25 cellular contexts compared by ENCODE assay signal in the genomic region with DNA sequence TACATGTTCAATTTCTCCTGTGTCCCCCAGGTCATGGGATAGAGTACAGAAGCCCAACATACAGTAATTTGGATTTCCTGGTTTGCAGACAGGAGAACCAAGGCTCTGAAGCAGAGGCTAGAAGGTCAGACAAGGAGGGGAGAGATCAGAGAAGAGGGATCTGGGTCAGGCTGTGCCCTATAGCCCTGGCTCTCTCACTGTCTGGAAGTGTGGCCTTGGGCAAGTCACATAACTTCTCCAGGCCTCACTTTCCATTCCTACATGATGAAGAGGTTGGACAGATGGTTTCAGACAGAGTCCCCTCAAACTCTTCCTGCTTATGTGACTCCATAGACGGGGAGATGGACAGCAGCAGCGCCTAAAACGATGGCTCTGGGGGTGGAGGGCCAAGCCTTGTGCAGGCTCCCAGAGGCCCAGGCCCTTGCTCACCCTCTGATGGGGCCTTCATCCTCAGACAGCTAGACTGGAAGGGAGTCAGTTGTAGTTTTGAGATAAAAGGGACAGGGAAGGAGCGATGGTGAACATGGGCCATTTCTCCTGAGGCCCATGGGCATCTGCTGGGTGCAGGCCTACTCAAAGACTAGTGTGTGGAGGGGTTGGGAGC. TPM values are rescaled to one million over a fixed set of nuclear protein-coding genes. Genes with fewer than 3 reads are reported as not detected.
A peak's percentile ranks its signal among the peaks of the same experiment; 100 is the strongest.
DNase-seq lines count a peak whose midpoint lies in the region; ATAC-seq and TF ChIP-seq lines count a peak whose summit lies in the region.
"Had no signal": no experiment of that assay in that cellular context is flagged by ENCODE, and none has a peak within 500 bp of the region (broad histone marks: within the 10 kb centered on the region; RNA-seq: fewer than 3 reads in every experiment).

No MANE protein-coding gene starts in this region.

- no peaks in the 10 kb centered on the region for H3K9me3 Mint-ChIP-seq in activated naive CD8-positive, alpha-beta T cell (ENCODE audit: low read depth)
- no peaks in the 10 kb centered on the region for H3K9me3 Mint-ChIP-seq in activated naive CD8-positive, alpha-beta T cell treated with anti-CD3 and anti-CD28 coated beads, Interleukin-2, amount 50 U/mL, for 24 hours
- no peaks in the 10 kb centered on the region for H3K9me3 Mint-ChIP-seq in activated T-helper 17 cell treated with anti-CD3 and anti-CD28 coated beads, Interleukin-2, amount 50 U/mL, for 72 hours
- H3K9me3 Mint-ChIP-seq in nephron progenitor cell, result no peaks in the 10 kb centered on the region
- H3K9me3 Mint-ChIP-seq: mesothelial cell of epicardium; naive thymus-derived CD8-positive, alpha-beta T cell had no signal

- no peaks in the 10 kb centered on the region for H3K36me3 Mint-ChIP-seq in activated naive CD8-positive, alpha-beta T cell
- H3K36me3 Mint-ChIP-seq in activated naive CD8-positive, alpha-beta T cell treated with anti-CD3 and anti-CD28 coated beads, Interleukin-2, amount 50 U/mL, for 24 hours (ENCODE audit: low read depth), result no peaks in the 10 kb centered on the region
- H3K36me3 Mint-ChIP-seq in activated T-helper 17 cell treated with anti-CD3 and anti-CD28 coated beads, Interleukin-2, amount 50 U/mL, for 72 hours (ENCODE audit: low read depth), result no peaks in the 10 kb centered on the region
- H3K36me3 Mint-ChIP-seq in nephron progenitor cell (ENCODE audit: low read depth), result peaks cover 4% of the 10 kb centered on the region
- H3K36me3 Mint-ChIP-seq: mesothelial cell of epicardium had no signal

- TF ChIP-seq CTCF in nephron progenitor cell (IDR thresholded peaks at IDR 0.05), result no peak

- H3K27ac ChIP-seq in caudate nucleus (ENCODE audit: low read depth, low read length), result no peak overlapping the region
- H3K27ac ChIP-seq: A549, PC-9, testis had no signal

- ATAC-seq in activated naive CD8-positive, alpha-beta T cell treated with anti-CD3 and anti-CD28 coated beads, Interleukin-2, amount 50 U/mL, for 24 hours, result no peak
- no peak for ATAC-seq in activated T-helper 17 cell treated with anti-CD3 and anti-CD28 coated beads, Interleukin-2, amount 50 U/mL, for 72 hours (replicated peaks)
- ATAC-seq in activated CD4-positive, CD25-positive, alpha-beta regulatory T cell treated with anti-CD3 and anti-CD28 coated beads, Interleukin-2, amount 50 U/mL, for 24 hours, result no peak
- ATAC-seq: A549; naive thymus-derived CD8-positive, alpha-beta T cell; sciatic nerve had no signal

- peaks cover 5% of the 10 kb centered on the region for H3K27me3 Mint-ChIP-seq in activated naive CD8-positive, alpha-beta T cell
- H3K27me3 Mint-ChIP-seq in activated naive CD8-positive, alpha-beta T cell treated with anti-CD3 and anti-CD28 coated beads, Interleukin-2, amount 50 U/mL, for 24 hours, result peaks cover 7% of the 10 kb centered on the region
- no peaks in the 10 kb centered on the region for H3K27me3 Mint-ChIP-seq in activated T-helper 17 cell treated with anti-CD3 and anti-CD28 coated beads, Interleukin-2, amount 50 U/mL, for 72 hours
- peaks cover 5% of the 10 kb centered on the region for H3K27me3 Mint-ChIP-seq in nephron progenitor cell (ENCODE audit: low read depth, poor library complexity)

- peaks cover 28% of the 10 kb centered on the region for H3K4me1 Mint-ChIP-seq in activated naive CD8-positive, alpha-beta T cell (ENCODE audit: low read depth)
- peaks cover 19% of the 10 kb centered on the region for H3K4me1 Mint-ChIP-seq in activated naive CD8-positive, alpha-beta T cell treated with anti-CD3 and anti-CD28 coated beads, Interleukin-2, amount 50 U/mL, for 24 hours
- peaks cover 17% of the 10 kb centered on the region for H3K4me1 Mint-ChIP-seq in activated T-helper 17 cell treated with anti-CD3 and anti-CD28 coated beads, Interleukin-2, amount 50 U/mL, for 72 hours
- peaks cover 59% of the 10 kb centered on the region for H3K4me1 Mint-ChIP-seq in nephron progenitor cell

- DNase-seq in activated naive CD8-positive, alpha-beta T cell treated with anti-CD3 and anti-CD28 coated beads, Interleukin-2, amount 50 U/mL, for 24 hours, result no peak
- DNase-seq in nephron progenitor cell (no peak), caudate nucleus (lab: John Stamatoyannopoulos, UW) (no peak), cerebellum (ENCODE audit: low spot score) (no peak)
- no peak for DNase-seq in activated CD4-positive, CD25-positive, alpha-beta regulatory T cell (lab: John Stamatoyannopoulos, UW)
- DNase-seq: activated CD4-positive, alpha-beta T cell treated with anti-CD3 and anti-CD28 coated beads, Interleukin-2, amount 50 U/mL, for 48 hours; AML-193; DMS79; HCEC 1CT; naive thymus-derived CD8-positive, alpha-beta T cell; NCI-H1105; NCI-H187 treated with DMSO at 0.1 percent for 48 hours; PC-9; posterior cingulate gyrus; Right ventricle myocardium superior; stimulated activated CD4-positive, alpha-beta T cell treated with anti-CD3 and anti-CD28 coated beads, Interleukin-4, amount 100 ng/mL, for 4 hours; stimulated activated naive CD4-positive, alpha-beta T cell treated with Interleukin-2 at 50 U/mL for 16 hours; T1000; testis had no signal

- H3K27ac Mint-ChIP-seq in activated naive CD8-positive, alpha-beta T cell, result peak overlapping the region; percentile 74
- H3K27ac Mint-ChIP-seq in activated naive CD8-positive, alpha-beta T cell treated with anti-CD3 and anti-CD28 coated beads, Interleukin-2, amount 50 U/mL, for 24 hours, result no peak overlapping the region
- H3K27ac Mint-ChIP-seq in activated T-helper 17 cell treated with anti-CD3 and anti-CD28 coated beads, Interleukin-2, amount 50 U/mL, for 72 hours, result peak overlapping the region; percentile 3
- no peak overlapping the region for H3K27ac Mint-ChIP-seq in nephron progenitor cell
- H3K27ac Mint-ChIP-seq: mesothelial cell of epicardium had no signal

- H3K4me3 Mint-ChIP-seq in activated naive CD8-positive, alpha-beta T cell, result no peak overlapping the region
- H3K4me3 Mint-ChIP-seq in activated naive CD8-positive, alpha-beta T cell treated with anti-CD3 and anti-CD28 coated beads, Interleukin-2, amount 50 U/mL, for 24 hours, result no peak overlapping the region
- no peak overlapping the region for H3K4me3 Mint-ChIP-seq in activated T-helper 17 cell treated with anti-CD3 and anti-CD28 coated beads, Interleukin-2, amount 50 U/mL, for 72 hours
- peak overlapping the region; percentile 13 for H3K4me3 Mint-ChIP-seq in nephron progenitor cell
- H3K4me3 Mint-ChIP-seq: mesothelial cell of epicardium had no signal

RNA-seq across cellular contexts. Expression of a gene that starts 2.9 kb away (rescaled TPM):
- total RNA-seq in activated T-helper 17 cell treated with anti-CD3 and anti-CD28 coated beads, Interleukin-2, amount 50 U/mL, for 72 hours, result 1 to 10 TPM; 4.3 to 6.5 TPM
- 5.7 TPM for total RNA-seq in cerebellum

Comparison
In these comparisons a context has a peak if more than half of its experiments do, and no peak if none do; other contexts are left out.
1. H3K27ac Mint-ChIP-seq: peak in activated naive CD8-positive, alpha-beta T cell (single experiment) and activated T-helper 17 cell treated with anti-CD3 and anti-CD28 coated beads, Interleukin-2, amount 50 U/mL, for 72 hours (single experiment); none in activated naive CD8-positive, alpha-beta T cell treated with anti-CD3 and anti-CD28 coated beads, Interleukin-2, amount 50 U/mL, for 24 hours (single experiment) and nephron progenitor cell (single experiment).